In genomic region chr6:88872962-88873361, GRCh38 we compare ENCODE assay signal across 26 cellular contexts.
DNase-seq lines count a peak whose midpoint lies in the region; ATAC-seq lines count a peak whose summit lies in the region.
"Had no signal": no experiment of that assay in that cellular context is flagged by ENCODE, and none has a peak within 500 bp of the region (broad histone marks: within the 10 kb centered on the region; RNA-seq: fewer than 3 reads in every experiment).

No MANE protein-coding gene starts in this region.

- H3K4me1 Mint-ChIP-seq in activated CD4-positive, alpha-beta T cell treated with anti-CD3 and anti-CD28 coated beads, Interleukin-2, amount 10 ng/mL, durations not matched to agents 24 days and 14 days = peaks cover 18% of the 10 kb centered on the region
- peaks cover 13% of the 10 kb centered on the region for H3K4me1 Mint-ChIP-seq in activated CD4-positive, alpha-beta T cell treated with anti-CD3 and anti-CD28 coated beads, Interleukin-2, amount 10 ng/mL, durations not matched to agents 7 days and 5 days
- peaks cover 0 to 11% (median 4%) of the 10 kb centered on the region in 4 donors for H3K4me1 Mint-ChIP-seq in CD4-positive, alpha-beta memory T cell
- peaks cover 7% of the 10 kb centered on the region for H3K4me1 Mint-ChIP-seq in activated T-helper 17 cell treated with anti-CD3 and anti-CD28 coated beads, Interleukin-2, amount 50 U/mL, for 72 hours
- H3K4me1 Mint-ChIP-seq in naive B cell = peaks cover 0 to 9% (median 5%) of the 10 kb centered on the region in 3 donors

- ATAC-seq in activated T-helper 17 cell treated with anti-CD3 and anti-CD28 coated beads, Interleukin-2, amount 50 U/mL, for 72 hours (replicated peaks) = peak; percentile 23
- no peak for ATAC-seq in naive B cell (ENCODE audit: low read depth in 2 of 2)
- no peak for ATAC-seq in GM18909 (IDR thresholded peaks at IDR 0.05; ENCODE audit: poor library complexity, unreplicated experiment)
- ATAC-seq: sciatic nerve had no signal

- H3K4me1 ChIP-seq in CD4-positive, alpha-beta memory T cell (ENCODE audit: insufficient read depth, low read length) = peaks cover 3% of the 10 kb centered on the region
- H3K4me1 ChIP-seq: stomach had no signal

- peaks cover 4% of the 10 kb centered on the region for H3K36me3 Mint-ChIP-seq in activated CD4-positive, alpha-beta T cell treated with anti-CD3 and anti-CD28 coated beads, Interleukin-2, amount 10 ng/mL, durations not matched to agents 24 days and 14 days (ENCODE audit: low read depth)
- H3K36me3 Mint-ChIP-seq in activated CD4-positive, alpha-beta T cell treated with anti-CD3 and anti-CD28 coated beads, Interleukin-2, amount 10 ng/mL, durations not matched to agents 7 days and 5 days (ENCODE audit: low read depth) = peaks cover 2% of the 10 kb centered on the region
- peaks cover 0 to 7% of the 10 kb centered on the region in 2 donors for H3K36me3 Mint-ChIP-seq in CD4-positive, alpha-beta memory T cell
- peaks cover 13% of the 10 kb centered on the region for H3K36me3 Mint-ChIP-seq in activated T-helper 17 cell treated with anti-CD3 and anti-CD28 coated beads, Interleukin-2, amount 50 U/mL, for 72 hours (ENCODE audit: low read depth)
- H3K36me3 Mint-ChIP-seq in naive B cell = no peaks in the 10 kb centered on the region

- H3K4me3 Mint-ChIP-seq in activated CD4-positive, alpha-beta T cell treated with anti-CD3 and anti-CD28 coated beads, Interleukin-2, amount 10 ng/mL, durations not matched to agents 24 days and 14 days = no peak overlapping the region
- H3K4me3 Mint-ChIP-seq in activated CD4-positive, alpha-beta T cell treated with anti-CD3 and anti-CD28 coated beads, Interleukin-2, amount 10 ng/mL, durations not matched to agents 7 days and 5 days = no peak overlapping the region
- H3K4me3 Mint-ChIP-seq in CD4-positive, alpha-beta memory T cell = no peak overlapping the region
- H3K4me3 Mint-ChIP-seq in activated T-helper 17 cell treated with anti-CD3 and anti-CD28 coated beads, Interleukin-2, amount 50 U/mL, for 72 hours = no peak overlapping the region
- H3K4me3 Mint-ChIP-seq in naive B cell = no peak overlapping the region
- H3K4me3 Mint-ChIP-seq: endodermal cell had no signal

- H3K27ac Mint-ChIP-seq in activated CD4-positive, alpha-beta T cell treated with anti-CD3 and anti-CD28 coated beads, Interleukin-2, amount 10 ng/mL, durations not matched to agents 24 days and 14 days = peak overlapping the region; percentile 19
- no peak overlapping the region for H3K27ac Mint-ChIP-seq in activated CD4-positive, alpha-beta T cell treated with anti-CD3 and anti-CD28 coated beads, Interleukin-2, amount 10 ng/mL, durations not matched to agents 7 days and 5 days
- H3K27ac Mint-ChIP-seq in CD4-positive, alpha-beta memory T cell = peak overlapping the region in 5 of 7 donors; percentile 53 to 90 (median 74)
- H3K27ac Mint-ChIP-seq in activated T-helper 17 cell treated with anti-CD3 and anti-CD28 coated beads, Interleukin-2, amount 50 U/mL, for 72 hours = peak overlapping the region; percentile 1
- peak overlapping the region in 4 of 6 donors; percentile 3 to 57 (median 30) for H3K27ac Mint-ChIP-seq in naive B cell
- H3K27ac Mint-ChIP-seq: endodermal cell had no signal

- H3K9me3 ChIP-seq in CD4-positive, alpha-beta memory T cell (ENCODE audit: control insufficient read depth in 1 of 2, low read length in 2 of 2) = no peaks in the 10 kb centered on the region
- H3K9me3 ChIP-seq: esophagus muscularis mucosa, stomach, tibial nerve had no signal

- H3K27ac ChIP-seq in CD4-positive, alpha-beta memory T cell (ENCODE audit: low read depth, low read length) = no peak overlapping the region
- H3K27ac ChIP-seq: esophagus muscularis mucosa, stomach, tibial nerve had no signal

- CTCF ChIA-PET in activated CD4-positive, alpha-beta T cell treated with anti-CD3 and anti-CD28 coated beads, Interleukin-2, amount 10 ng/mL, durations not matched to agents 7 days and 5 days (lab: Charles Lee) = interaction anchor here (0.9 kb wide), 1 partner anchor 17 kb away, joined by 3 read pairs; no protein-coding TSS in a partner anchor
- CTCF ChIA-PET in CD4-positive, alpha-beta memory T cell (lab: Charles Lee; ENCODE audit: partially characterized antibody) = interaction anchor here (0.8 to 6.6 kb wide), 6 partner anchors 10 to 1041 kb away, joined by 3 to 110 read pairs (median 4); no protein-coding TSS in a partner anchor

- H3K9me3 Mint-ChIP-seq in activated CD4-positive, alpha-beta T cell treated with anti-CD3 and anti-CD28 coated beads, Interleukin-2, amount 10 ng/mL, durations not matched to agents 24 days and 14 days = no peaks in the 10 kb centered on the region
- H3K9me3 Mint-ChIP-seq in activated CD4-positive, alpha-beta T cell treated with anti-CD3 and anti-CD28 coated beads, Interleukin-2, amount 10 ng/mL, durations not matched to agents 7 days and 5 days = no peaks in the 10 kb centered on the region
- H3K9me3 Mint-ChIP-seq in CD4-positive, alpha-beta memory T cell = no peaks in the 10 kb centered on the region
- H3K9me3 Mint-ChIP-seq in activated T-helper 17 cell treated with anti-CD3 and anti-CD28 coated beads, Interleukin-2, amount 50 U/mL, for 72 hours = no peaks in the 10 kb centered on the region
- H3K9me3 Mint-ChIP-seq in naive B cell = no peaks in the 10 kb centered on the region
- H3K9me3 Mint-ChIP-seq: endodermal cell had no signal

- no peak for DNase-seq in activated CD4-positive, alpha-beta T cell treated with anti-CD3 and anti-CD28 coated beads, Interleukin-2, amount 10 ng/mL, durations not matched to agents 24 days and 14 days
- no peak for DNase-seq in activated CD4-positive, alpha-beta T cell treated with anti-CD3 and anti-CD28 coated beads, Interleukin-2, amount 10 ng/mL, durations not matched to agents 7 days and 5 days
- no peak for DNase-seq in CD4-positive, alpha-beta memory T cell
- DNase-seq in naive B cell = no peak
- DNase-seq in T-helper 1 cell = no peak
- DNase-seq in activated effector memory CD4-positive, alpha-beta T cell treated with Interleukin-2 at 50 U/mL for 16 hours = no peak
- DNase-seq: 8988T; activated CD4-positive, CD25-positive, alpha-beta regulatory T cell treated with anti-CD3 and anti-CD28 coated beads, Interleukin-2, amount 50 U/mL, for 72 hours; amygdala; cortex of kidney; DMS79; endodermal cell; foreskin melanocyte; GF-D8; GOT3; KBM-7; NCI-H1436 treated with DMSO at 0.1 percent for 48 hours; NCI-H510A treated with DMSO at 0.1 percent for 48 hours; posterior cingulate gyrus; SHP77; stomach had no signal

- H3K4me3 ChIP-seq in CD4-positive, alpha-beta memory T cell (ENCODE audit: low read length in 2 of 2) = no peak overlapping the region
- H3K4me3 ChIP-seq: esophagus muscularis mucosa, stomach, tibial nerve had no signal

- intact Hi-C loops in activated CD4-positive, alpha-beta T cell treated with anti-CD3 and anti-CD28 coated beads, Interleukin-2, amount 10 ng/mL, durations not matched to agents 24 days and 14 days (cut with micrococcal nuclease) = loop anchor here (5.0 to 10.0 kb wide), 3 partner anchors 1038 to 1806 kb away; no protein-coding TSS in a partner anchor
- intact Hi-C loops in CD4-positive, alpha-beta memory T cell (cut with micrococcal nuclease) = no loop called here

- no peaks in the 10 kb centered on the region for H3K27me3 Mint-ChIP-seq in activated CD4-positive, alpha-beta T cell treated with anti-CD3 and anti-CD28 coated beads, Interleukin-2, amount 10 ng/mL, durations not matched to agents 24 days and 14 days
- H3K27me3 Mint-ChIP-seq in activated CD4-positive, alpha-beta T cell treated with anti-CD3 and anti-CD28 coated beads, Interleukin-2, amount 10 ng/mL, durations not matched to agents 7 days and 5 days = no peaks in the 10 kb centered on the region
- no peaks in the 10 kb centered on the region for H3K27me3 Mint-ChIP-seq in CD4-positive, alpha-beta memory T cell
- no peaks in the 10 kb centered on the region for H3K27me3 Mint-ChIP-seq in activated T-helper 17 cell treated with anti-CD3 and anti-CD28 coated beads, Interleukin-2, amount 50 U/mL, for 72 hours
- H3K27me3 Mint-ChIP-seq in naive B cell = no peaks in the 10 kb centered on the region

- POLR2A ChIA-PET in activated CD4-positive, alpha-beta T cell treated with anti-CD3 and anti-CD28 coated beads, Interleukin-2, amount 10 ng/mL, durations not matched to agents 7 days and 5 days (lab: Charles Lee) = no interaction called here
- POLR2A ChIA-PET in CD4-positive, alpha-beta memory T cell (lab: Charles Lee; ENCODE audit: partially characterized antibody) = interaction anchor here (0.9 kb wide), 1 partner anchor 10 kb away, joined by 3 read pairs; no protein-coding TSS in a partner anchor

- H3K36me3 ChIP-seq in CD4-positive, alpha-beta memory T cell (ENCODE audit: insufficient read depth, low read length) = no peaks in the 10 kb centered on the region
- H3K36me3 ChIP-seq: esophagus muscularis mucosa, stomach, tibial nerve had no signal

- no peaks in the 10 kb centered on the region for H3K27me3 ChIP-seq in CD4-positive, alpha-beta memory T cell (ENCODE audit: insufficient read depth, low read length)
- H3K27me3 ChIP-seq: esophagus muscularis mucosa, stomach, tibial nerve had no signal
